28 cellular contexts compared by ENCODE assay signal in the genomic region with DNA sequence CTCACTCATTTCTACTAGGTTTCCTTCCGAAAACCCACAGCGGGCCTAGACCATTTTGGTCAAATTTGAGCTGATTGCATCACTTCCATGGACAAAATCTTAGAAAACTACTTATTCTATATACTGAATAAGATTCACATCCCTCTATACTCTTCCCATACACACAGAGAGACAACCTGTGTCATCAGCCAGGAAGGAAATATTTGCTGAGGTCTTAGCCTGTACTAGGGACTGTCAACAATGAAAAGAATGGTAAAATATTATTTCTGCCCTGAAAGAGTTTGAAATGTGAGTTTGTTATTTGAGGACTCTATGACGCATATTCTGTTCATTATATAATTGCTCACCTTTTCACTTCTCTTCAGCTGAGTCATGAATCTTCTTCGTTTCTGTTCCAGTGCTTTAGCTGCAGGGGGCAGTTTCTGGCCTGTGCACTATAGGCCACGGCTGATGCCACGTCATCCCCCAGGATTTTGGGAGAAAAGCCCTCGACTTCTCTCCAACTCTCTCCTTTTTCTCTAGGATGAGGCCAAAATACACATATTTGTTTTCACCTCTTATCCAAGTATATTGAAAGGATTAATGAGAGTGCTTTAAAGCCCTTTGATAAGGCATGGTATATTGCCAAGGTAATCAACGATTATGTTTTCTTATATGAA. TPM values are rescaled to one million over a fixed set of nuclear protein-coding genes. Genes with fewer than 3 reads are reported as not detected.
A peak's percentile ranks its signal among the peaks of the same experiment; 100 is the strongest.
DNase-seq lines count a peak whose midpoint lies in the region; ATAC-seq, FAIRE-seq and TF ChIP-seq lines count a peak whose summit lies in the region.
"Had no signal": no experiment of that assay in that cellular context is flagged by ENCODE, and none has a peak within 500 bp of the region (broad histone marks: within the 10 kb centered on the region; RNA-seq: fewer than 3 reads in every experiment).

No MANE protein-coding gene starts in this region.

- H4K8ac ChIP-seq in H1 (ENCODE audit: extremely low read depth, insufficient read depth, low read length) = no peak overlapping the region

- peak; percentile 12 to 48 for DNase-seq in A549 (ENCODE audit: low read depth in 1 of 2, low spot score in 1 of 2)
- DNase-seq in H54 (ENCODE audit: insufficient read length, low spot score) = peak; percentile 19
- DNase-seq in RCC 7860 (ENCODE audit: low spot score) = peak; percentile 20
- no peak for DNase-seq in H1 (ENCODE audit: low read depth in 1 of 2, low spot score in 2 of 2)
- no peak for DNase-seq in NCI-H2029 (lab: John Stamatoyannopoulos, UW)
- no peak for DNase-seq in stimulated activated CD4-positive, alpha-beta T cell treated with anti-CD3 and anti-CD28 coated beads, Interleukin-4, amount 100 ng/mL, for 1 hour
- DNase-seq in CD4-positive, alpha-beta T cell = no peak
- DNase-seq: activated CD4-positive, alpha-beta T cell treated with anti-CD3 and anti-CD28 coated beads, Interleukin-2, amount 50 U/mL, for 1 hour; activated CD8-positive, alpha-beta memory T cell treated with anti-CD3 and anti-CD28 coated beads, Interleukin-2, amount 50 U/mL, for 48 hours; activated gamma-delta T cell; CD8-positive, alpha-beta memory T cell; DMS79 treated with DMSO at 0.1 percent for 48 hours; esophagus squamous epithelium; left lung; NCI-H1417 treated with DMSO at 0.1 percent for 48 hours; NCI-H2171 treated with DMSO at 0.1 percent for 48 hours; NCI-H82; RPMI8226; spleen; uterus had no signal

- no peak overlapping the region for H2AK5ac ChIP-seq in H1 (ENCODE audit: low read depth, low read length)

- TF ChIP-seq CTCF in A549 (IDR thresholded peaks at IDR 0.05) (no peak), H1 (IDR thresholded peaks at IDR 0.05; ENCODE audit: control extremely low read depth in 1 of 3, insufficient read depth in 1 of 3, low read depth in 1 of 3, low read length in 3 of 3) (no peak)
- no peak for TF ChIP-seq CTCF in CD4-positive, alpha-beta T cell (IDR thresholded peaks at IDR 0.05)

- no peak overlapping the region for H3K27ac Mint-ChIP-seq in CD4-positive, alpha-beta T cell
- H3K27ac Mint-ChIP-seq: CD8-positive, alpha-beta memory T cell had no signal

- H3K9me3 Mint-ChIP-seq in CD4-positive, alpha-beta T cell = no peaks in the 10 kb centered on the region
- H3K9me3 Mint-ChIP-seq: central memory CD8-positive, alpha-beta T cell had no signal

- no peak overlapping the region for H3K18ac ChIP-seq in H1 (ENCODE audit: extremely low read depth, low read length)

- H4K5ac ChIP-seq in H1 (ENCODE audit: insufficient read length, low read depth, low read length) = no peak overlapping the region

- 19% methylated on average over 8 of the region's 8 CpGs for WGBS in A549 (ENCODE audit: missing lambda C conversion rate)
- WGBS in H1 (ENCODE audit: extremely low coverage in 1 of 2, insufficient coverage in 1 of 2, insufficient read length in 1 of 2, insufficient replicate concordance in 2 of 2, low coverage in 1 of 2, low lambda C conversion rate in 2 of 2, missing lambda C conversion rate in 1 of 2), 2 experiments = 85% methylated on average over 8 of the region's 8 CpGs; no CpG with 5 or more reads in 1 of the 2 experiments

- H3K56ac ChIP-seq in H1 (replicated peaks; ENCODE audit: insufficient read length, low read depth, low read length) = no peak overlapping the region

- intact Hi-C loops in CD4-positive, alpha-beta T cell (cut with DNase I, micrococcal nuclease) = no loop called here

- no peaks in the 10 kb centered on the region for H3K4me1 Mint-ChIP-seq in CD4-positive, alpha-beta T cell (ENCODE audit: low read depth)
- H3K4me1 Mint-ChIP-seq: CD8-positive, alpha-beta memory T cell; central memory CD8-positive, alpha-beta T cell had no signal

- no peak overlapping the region for H2BK15ac ChIP-seq in H1 (ENCODE audit: low read length)

- H3K4me1 ChIP-seq in A549 = 0 out of 3 replicates have a peak, but pooled peaks cover 7% of the 10 kb centered on the region
- no peaks in the 10 kb centered on the region for H3K4me1 ChIP-seq in H1 (replicated peaks in 1 of 4; ENCODE audit: control insufficient read depth in 3 of 4, insufficient read depth in 4 of 4, low read length in 3 of 4)
- H3K4me1 ChIP-seq: esophagus squamous epithelium, left lung, spleen, uterus had no signal

- H3K9me3 ChIP-seq in A549 (no peaks in the 10 kb centered on the region), H1 (ENCODE audit: insufficient read depth in 2 of 2, low read depth in 1 of 2, low read length in 1 of 2) (no peaks in the 10 kb centered on the region)
- no peaks in the 10 kb centered on the region for H3K9me3 ChIP-seq in CD4-positive, alpha-beta T cell (ENCODE audit: control insufficient read depth, low read length)
- H3K9me3 ChIP-seq: esophagus squamous epithelium, uterus had no signal

- H4K20me1 ChIP-seq in H1 (replicated peaks in 1 of 2; ENCODE audit: control insufficient read depth in 1 of 2, insufficient read depth in 2 of 2, low read length in 2 of 2) = no peaks in the 10 kb centered on the region

- CTCF ChIA-PET in A549 (lab: Yijun Ruan, JAX) = interaction anchor here (1.0 to 3.3 kb wide), 5 partner anchors 10 to 307 kb away, joined by 3 to 17 read pairs (median 6); no protein-coding TSS in a partner anchor
- CTCF ChIA-PET in H1 (lab: Charles Lee; ENCODE audit: partially characterized antibody) = interaction anchor here (0.5 to 2.0 kb wide), 6 partner anchors 9 to 163 kb away, joined by 3 to 9 read pairs (median 4); no protein-coding TSS in a partner anchor
- CTCF ChIA-PET in CD4-positive, alpha-beta T cell (lab: Charles Lee) = interaction anchor here (1.0 kb wide), 1 partner anchor 13 kb away, joined by 3 read pairs; no protein-coding TSS in a partner anchor

- H3K14ac ChIP-seq in H1 (ENCODE audit: insufficient read length) = no peak overlapping the region

- H3K79me2 ChIP-seq in H1 (ENCODE audit: control insufficient read depth in 1 of 2, insufficient read depth in 2 of 2, low read length in 2 of 2) = no peaks in the 10 kb centered on the region

- no peak overlapping the region for H4K91ac ChIP-seq in H1 (replicated peaks; ENCODE audit: insufficient read length, low read length)

- H3K23me2 ChIP-seq in H1 (ENCODE audit: low read depth, low read length) = no peaks in the 10 kb centered on the region

- H3K27me3 ChIP-seq in H1 (replicated peaks in 1 of 4; ENCODE audit: control insufficient read depth in 3 of 4, extremely low read depth in 1 of 4, insufficient read depth in 3 of 4, low read length in 3 of 4) = no peaks in the 10 kb centered on the region
- H3K27me3 ChIP-seq in CD4-positive, alpha-beta T cell (ENCODE audit: control insufficient read depth, insufficient read depth, low read length) = peaks cover 25% of the 10 kb centered on the region
- H3K27me3 ChIP-seq: uterus had no signal

- H2BK20ac ChIP-seq in H1 (ENCODE audit: low read length) = no peak overlapping the region

- peak overlapping the region; percentile 21 to 48; a peak in 1 of 6 replicates for H3K27ac ChIP-seq in A549
- H3K27ac ChIP-seq in H1 (ENCODE audit: low read depth, low read length) = no peak overlapping the region
- H3K27ac ChIP-seq in CD4-positive, alpha-beta T cell (ENCODE audit: low read depth, low read length) = no peak overlapping the region
- H3K27ac ChIP-seq: esophagus squamous epithelium, left lung, spleen, uterus had no signal

- no peaks in the 10 kb centered on the region for H3K36me3 ChIP-seq in H1 (ENCODE audit: control insufficient read depth in 2 of 4, insufficient read depth in 4 of 4, low read length in 3 of 4)
- H3K36me3 ChIP-seq: esophagus squamous epithelium, left lung, spleen, uterus had no signal

- no peak overlapping the region for H3K23ac ChIP-seq in H1 (ENCODE audit: insufficient read length)

- POLR2A ChIA-PET in A549 (lab: Yijun Ruan, JAX) = interaction anchor here (1.2 kb wide), 1 partner anchor 115 kb away, joined by 3 read pairs; no protein-coding TSS in a partner anchor
- POLR2A ChIA-PET in H1 (lab: Charles Lee; ENCODE audit: partially characterized antibody) = interaction anchor here (1.0 kb wide), 1 partner anchor 11 kb away, joined by 3 read pairs; no protein-coding TSS in a partner anchor
- POLR2A ChIA-PET in CD4-positive, alpha-beta T cell (lab: Charles Lee) = no interaction called here

- no peak overlapping the region for H3K4me3 ChIP-seq in A549
- no peak overlapping the region for H3K4me3 ChIP-seq in H1 (ENCODE audit: extremely low read depth in 1 of 4, insufficient read depth in 2 of 4, low read depth in 3 of 4, low read length in 4 of 4)
- H3K4me3 ChIP-seq: esophagus squamous epithelium, left lung, spleen, uterus had no signal

- no peak overlapping the region for H2BK12ac ChIP-seq in H1 (ENCODE audit: low read depth, low read length)

- no peak overlapping the region for H2BK120ac ChIP-seq in H1 (replicated peaks; ENCODE audit: low read depth, low read length)

- H3K27me3 Mint-ChIP-seq in CD4-positive, alpha-beta T cell = peaks cover 75% of the 10 kb centered on the region

- H3K79me1 ChIP-seq in H1 (ENCODE audit: low read depth, low read length) = no peaks in the 10 kb centered on the region

- TF ChIP-seq EP300 in A549 (IDR thresholded peaks at IDR 0.05) = no peak
- TF ChIP-seq EP300 in H1 (IDR thresholded peaks at IDR 0.05; ENCODE audit: borderline replicate concordance in 1 of 2, low read depth in 2 of 2, low read length in 2 of 2) = no peak

- ATAC-seq in A549 (peak; percentile 54 to 71; a peak in 5 of 6 replicates), HG03175 (IDR thresholded peaks at IDR 0.05; ENCODE audit: unreplicated experiment) (no peak)
- no peak for ATAC-seq in CD4-positive, alpha-beta T cell (ENCODE audit: poor library complexity)
- ATAC-seq: left lung had no signal

- H3K4ac ChIP-seq in H1 (replicated peaks; ENCODE audit: insufficient read length, low read depth, low read length) = no peak overlapping the region

- no peaks in the 10 kb centered on the region for H3K36me3 Mint-ChIP-seq in CD4-positive, alpha-beta T cell (ENCODE audit: low read depth)
- H3K36me3 Mint-ChIP-seq: CD8-positive, alpha-beta memory T cell had no signal

- no peak for TF ChIP-seq POLR2A in A549 (IDR thresholded peaks at IDR 0.05; ENCODE audit: low read length)
- TF ChIP-seq POLR2A in H54 (IDR thresholded peaks at IDR 0.05; ENCODE audit: low read depth, low read length) = no peak
- TF ChIP-seq POLR2A in H1 (IDR thresholded peaks at IDR 0.05; ENCODE audit: control extremely low read depth in 1 of 2, low read depth in 2 of 2, low read length in 2 of 2) = no peak

- no peak overlapping the region for H3K9ac ChIP-seq in H1 (replicated peaks in 1 of 4; ENCODE audit: extremely low read depth in 1 of 4, low read depth in 3 of 4, low read length in 3 of 4)

- H3K4me3 Mint-ChIP-seq in CD4-positive, alpha-beta T cell = no peak overlapping the region
- H3K4me3 Mint-ChIP-seq: CD8-positive, alpha-beta memory T cell; central memory CD8-positive, alpha-beta T cell had no signal

- H3K4me2 ChIP-seq in A549 = peak overlapping the region; percentile 51; the same call in 2 of the 3 replicates
- H3K4me2 ChIP-seq in H1 (ENCODE audit: insufficient read depth in 1 of 2, low read depth in 2 of 2, low read length in 2 of 2) = no peak overlapping the region

- no peak overlapping the region for H2BK5ac ChIP-seq in H1 (ENCODE audit: low read depth, low read length)

- no peak overlapping the region for H2AFZ ChIP-seq in H1 (ENCODE audit: low read length)

- no peak for TF ChIP-seq RAD21 in A549 (conservative IDR thresholded peaks at IDR 0.05 in 1 of 2, IDR thresholded peaks at IDR 0.05 in 1 of 2)
- TF ChIP-seq RAD21 in H1 (IDR thresholded peaks at IDR 0.05 in 1 of 2, conservative IDR thresholded peaks at IDR 0.05 in 1 of 2; ENCODE audit: low read depth in 2 of 2, low read length in 2 of 2) = no peak

- no peak for FAIRE-seq in A549 (lab: Jason Lieb, UNC)
- FAIRE-seq in H54 (lab: Jason Lieb, UNC) = peak; percentile 53
- FAIRE-seq in RCC 7860 (lab: Jason Lieb, UNC) = no peak
- no peak for FAIRE-seq in H1 (lab: Jason Lieb, UNC)
- FAIRE-seq: GM18507 had no signal

RNA-seq across cellular contexts. Expression of gene GSX1, which starts 47.7 kb away (rescaled TPM):
- not detected in 2 replicates for polyA plus RNA-seq in A549 (2011; rRNA removed)
- polyA plus RNA-seq in A549 (2012; cell fraction: cytosol; rRNA removed) = not detected in 2 replicates
- polyA plus RNA-seq in A549 (2012; cell fraction: nucleus; rRNA removed) = not detected in 2 replicates
- not detected in 3 replicates for polyA plus RNA-seq in A549 (2017; fragmentation: RNase III; extraction: RNeasy Plus Mini Kit Qiagen cat#74134 plus additional on column Dnase treatment)
- polyA minus RNA-seq in A549 (2011; rRNA and poly(A)+ RNA removed) = not detected in 2 replicates
- not detected in 2 replicates for total RNA-seq in H1 (2021; fragmentation: NEBNext Ultra II Directional; extraction: Animal tissue kit (Norgen Biotek cat#: 25700))
- polyA plus RNA-seq in H1 (2011; rRNA removed) = 0.08 TPM in 1 of 2 replicates, not detected in the other
- polyA plus RNA-seq in H1 (2011; cell fraction: cytosol; rRNA removed) = not detected
- not detected for polyA plus RNA-seq in H1 (2011; cell fraction: nucleus; rRNA removed)
- not detected in 4 replicates for polyA plus RNA-seq in H1 (2012, experiment 1 of 2)
- polyA plus RNA-seq in H1 (2012, experiment 2 of 2) = not detected
- not detected for polyA plus RNA-seq in H1 (2013, experiment 1 of 2)
- polyA plus RNA-seq in H1 (2013, experiment 2 of 2) = not detected
- polyA minus RNA-seq in H1 (2011; rRNA and poly(A)+ RNA removed) = not detected in 2 replicates
- not detected for polyA minus RNA-seq in H1 (2011; cell fraction: cytosol; rRNA and poly(A)+ RNA removed)
- polyA minus RNA-seq in H1 (2011; cell fraction: nucleus; rRNA and poly(A)+ RNA removed) = not detected
- not detected for total RNA-seq in CD4-positive, alpha-beta T cell
- total RNA-seq: CD8-positive, alpha-beta memory T cell; esophagus squamous epithelium; glomerular endothelial cell; left lung; mononuclear cell; pulmonary artery endothelial cell; spleen; subcutaneous adipose tissue; uterus had no signal
- polyA plus RNA-seq: CD8-positive, alpha-beta memory T cell; neural cell; spleen had no signal

Comparison
In these comparisons a context has a peak if more than half of its experiments do, and no peak if none do; other contexts are left out.
1. ATAC-seq: peak in A549 (2 of 2); none in HG03175 (single experiment) and CD4-positive, alpha-beta T cell (single experiment).
2. DNase-seq: peak in A549 (2 of 2), H54 (single experiment) and RCC 7860 (single experiment); none in H1 (0 of 2), NCI-H2029 (single experiment), stimulated activated CD4-positive, alpha-beta T cell treated with anti-CD3 and anti-CD28 coated beads, Interleukin-4, amount 100 ng/mL, for 1 hour (single experiment) and CD4-positive, alpha-beta T cell (0 of 10).
3. H3K27ac ChIP-seq: peak in A549 (2 of 2); none in H1 (single experiment) and CD4-positive, alpha-beta T cell (single experiment).
4. Of the 18 proteins assayed by ChIP-seq in both H1 and A549: peak only in H1: MAFK; only in A549: none; in both: none; in neither: 17.